10 cellular contexts compared by ENCODE assay signal in the genomic region with DNA sequence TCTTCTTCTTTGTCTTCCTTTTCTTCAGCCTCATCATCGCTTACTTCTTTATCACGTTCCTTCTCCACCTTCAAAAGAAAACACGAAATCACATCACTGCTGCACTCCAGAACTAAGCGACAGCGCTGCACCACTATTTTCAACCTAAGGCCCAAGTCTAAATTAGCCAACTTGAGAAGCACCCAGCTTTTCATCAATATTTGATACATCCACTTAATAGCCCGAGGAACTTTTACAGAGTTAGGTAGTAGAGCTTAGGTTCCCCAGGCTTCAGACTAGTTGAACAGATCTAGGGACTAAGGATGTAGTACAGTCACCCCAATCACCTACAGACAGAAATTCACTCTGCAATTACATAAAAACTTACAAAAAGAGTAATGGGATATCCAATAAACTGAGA. TPM values are rescaled to one million over a fixed set of nuclear protein-coding genes. Genes with fewer than 3 reads are reported as not detected.
DNase-seq lines count a peak whose midpoint lies in the region; ATAC-seq and TF ChIP-seq lines count a peak whose summit lies in the region.
"Had no signal": no experiment of that assay in that cellular context is flagged by ENCODE, and none has a peak within 500 bp of the region (broad histone marks: within the 10 kb centered on the region; RNA-seq: fewer than 3 reads in every experiment).

No MANE protein-coding gene starts in this region.

- peak overlapping the region; percentile 92 for H3K4me3 ChIP-seq in BE2C (ENCODE audit: low read depth, low read length)
- peak overlapping the region; percentile 52 for H3K4me3 ChIP-seq in KMS-11 (IDR thresholded peaks at IDR 0.05; ENCODE audit: insufficient read depth, low read depth, low read length)
- H3K4me3 ChIP-seq in naive thymus-derived CD4-positive, alpha-beta T cell (ENCODE audit: low read length) = peak overlapping the region; percentile 88

- peak overlapping the region; percentile 86 for H3K4me2 ChIP-seq in KMS-11

- no peak overlapping the region for H2AFZ ChIP-seq in KMS-11 (ENCODE audit: low read depth)

- DNase-seq in BE2C (no peak), NCI-H2171 treated with DMSO at 0.1 percent for 48 hours (lab: John Stamatoyannopoulos, UW) (no peak), mucosa of gallbladder (ENCODE audit: low spot score) (no peak), SKM-1 (lab: John Stamatoyannopoulos, UW; ENCODE audit: unreplicated experiment) (no peak)
- DNase-seq in central memory CD8-positive, alpha-beta T cell (ENCODE audit: low spot score in 2 of 2) = no peak
- DNase-seq in naive thymus-derived CD4-positive, alpha-beta T cell = no peak
- DNase-seq in stimulated activated CD4-positive, alpha-beta T cell treated with anti-CD3 and anti-CD28 coated beads, Interleukin-2, amount 100 ng/mL, for 24 hours = no peak
- DNase-seq: NCI-H526 treated with DMSO at 0.1 percent for 48 hours had no signal

- H3K27me3 ChIP-seq in BE2C (no peaks in the 10 kb centered on the region), KMS-11 (ENCODE audit: insufficient read depth, low read depth) (no peaks in the 10 kb centered on the region)
- H3K27me3 ChIP-seq in naive thymus-derived CD4-positive, alpha-beta T cell (ENCODE audit: control insufficient read depth in 2 of 2, insufficient read depth in 2 of 2, low read length in 2 of 2) = no peaks in the 10 kb centered on the region

- CTCF ChIA-PET in naive thymus-derived CD4-positive, alpha-beta T cell (lab: Charles Lee) = interaction anchor here (0.9 to 1.0 kb wide), 3 partner anchors 11 to 915 kb away, joined by 3 read pairs; no protein-coding TSS in a partner anchor

- peaks cover 73% of the 10 kb centered on the region for H3K4me1 Mint-ChIP-seq in central memory CD8-positive, alpha-beta T cell
- H3K4me1 Mint-ChIP-seq in naive thymus-derived CD4-positive, alpha-beta T cell = peaks cover 54 to 78% (median 71%) of the 10 kb centered on the region in 7 donors

- intact Hi-C loops in naive thymus-derived CD4-positive, alpha-beta T cell (cut with micrococcal nuclease) = loop anchor here (5.0 kb wide), 3 partner anchors 263 to 1247 kb away; a partner anchor contains a TSS

- H3K4me3 Mint-ChIP-seq in central memory CD8-positive, alpha-beta T cell = peak overlapping the region; percentile 92
- H3K4me3 Mint-ChIP-seq in naive thymus-derived CD4-positive, alpha-beta T cell = peak overlapping the region; percentile 88 to 98 (median 96)

- TF ChIP-seq CTCF in BE2C (IDR thresholded peaks at IDR 0.05; ENCODE audit: low read depth, low read length) (no peak), KMS-11 (conservative IDR thresholded peaks at IDR 0.05; ENCODE audit: low read depth, low read length) (no peak)

- peaks cover 40% of the 10 kb centered on the region for H3K79me2 ChIP-seq in KMS-11 (ENCODE audit: insufficient read depth, low read depth)

- peaks cover 64% of the 10 kb centered on the region for H3K36me3 ChIP-seq in BE2C
- H3K36me3 ChIP-seq in KMS-11 (ENCODE audit: insufficient read depth) = peaks cover 45% of the 10 kb centered on the region; the same call in 1 of the 2 replicates
- H3K36me3 ChIP-seq in naive thymus-derived CD4-positive, alpha-beta T cell (ENCODE audit: control insufficient read depth in 2 of 3, insufficient read depth in 3 of 3, low read length in 3 of 3) = peaks cover 27 to 59% (median 59%) of the 10 kb centered on the region in 3 experiments

- H3K9me3 ChIP-seq in BE2C = no peaks in the 10 kb centered on the region
- H3K9me3 ChIP-seq in naive thymus-derived CD4-positive, alpha-beta T cell (ENCODE audit: control insufficient read depth in 2 of 3, low read length in 3 of 3) = no peaks in the 10 kb centered on the region
- H3K9me3 ChIP-seq: prostate gland had no signal

- ATAC-seq in central memory CD8-positive, alpha-beta T cell (replicated peaks; ENCODE audit: extremely low read depth, poor library complexity, severe bottlenecking) = no peak
- no peak for ATAC-seq in naive thymus-derived CD4-positive, alpha-beta T cell

- H3K36me3 Mint-ChIP-seq in central memory CD8-positive, alpha-beta T cell (ENCODE audit: insufficient read depth) = peaks cover 81% of the 10 kb centered on the region
- H3K36me3 Mint-ChIP-seq in naive thymus-derived CD4-positive, alpha-beta T cell = peaks cover 17 to 61% (median 47%) of the 10 kb centered on the region in 5 donors

- no peaks in the 10 kb centered on the region for H3K9me3 Mint-ChIP-seq in central memory CD8-positive, alpha-beta T cell
- peaks cover 0 to 3% (median 0%) of the 10 kb centered on the region in 11 donors for H3K9me3 Mint-ChIP-seq in naive thymus-derived CD4-positive, alpha-beta T cell

- H3K27ac Mint-ChIP-seq in central memory CD8-positive, alpha-beta T cell (ENCODE audit: low read depth) = peak overlapping the region; percentile 83
- H3K27ac Mint-ChIP-seq in naive thymus-derived CD4-positive, alpha-beta T cell = peak overlapping the region; percentile 2 to 98 (median 93)

- H3K27me3 Mint-ChIP-seq in central memory CD8-positive, alpha-beta T cell = no peaks in the 10 kb centered on the region
- no peaks in the 10 kb centered on the region for H3K27me3 Mint-ChIP-seq in naive thymus-derived CD4-positive, alpha-beta T cell

- H3K9ac ChIP-seq in KMS-11 = no peak overlapping the region

- POLR2A ChIA-PET in naive thymus-derived CD4-positive, alpha-beta T cell (lab: Charles Lee) = interaction anchor here (0.6 to 1.5 kb wide), 5 partner anchors 10 to 184 kb away, joined by 3 to 6 read pairs (median 4); no protein-coding TSS in a partner anchor

- peaks cover 47% of the 10 kb centered on the region for H4K20me1 ChIP-seq in KMS-11 (ENCODE audit: insufficient read depth)

- H3K4me1 ChIP-seq in BE2C (peaks cover 8% of the 10 kb centered on the region; the same call in 1 of the 2 replicates), KMS-11 (ENCODE audit: low read depth, poor library complexity, severe bottlenecking) (peaks cover 36% of the 10 kb centered on the region)
- peaks cover 41 to 43% of the 10 kb centered on the region in 2 donors for H3K4me1 ChIP-seq in naive thymus-derived CD4-positive, alpha-beta T cell (ENCODE audit: control insufficient read depth in 2 of 2, insufficient read depth in 2 of 2, low read length in 2 of 2)

- H3K27ac ChIP-seq in KMS-11 = no peak overlapping the region; the same call in 1 of the 2 replicates
- H3K27ac ChIP-seq in naive thymus-derived CD4-positive, alpha-beta T cell (ENCODE audit: low read depth, low read length) = peak overlapping the region; percentile 98

RNA-seq across cellular contexts. Expression of a gene that starts 1.9 kb away (rescaled TPM):
- polyA plus RNA-seq in BE2C (2012; ENCODE audit: insufficient read depth, insufficient read length, low read depth) = 448 TPM
- 100 to 1,000 TPM; 229 to 591 (median 361) TPM for total RNA-seq in naive thymus-derived CD4-positive, alpha-beta T cell
- polyA plus RNA-seq in naive thymus-derived CD4-positive, alpha-beta T cell = 100 to 1,000 TPM; 331 to 334 TPM
- total RNA-seq in mucosa of gallbladder = 818 TPM

RNA-seq across cellular contexts. Expression of a gene that starts 54.8 kb away (rescaled TPM):
- polyA plus RNA-seq in BE2C (2012; ENCODE audit: insufficient read depth, insufficient read length, low read depth) = 37.3 TPM
- 10 to 100 TPM; 33.1 to 67.8 (median 47.5) TPM for total RNA-seq in naive thymus-derived CD4-positive, alpha-beta T cell
- polyA plus RNA-seq in naive thymus-derived CD4-positive, alpha-beta T cell = 10 to 100 TPM in 1 of 2 donors, 1 to 10 TPM in 1; 9.1 to 15.8 TPM
- total RNA-seq in mucosa of gallbladder = 33.7 TPM
